In the genomic region with DNA sequence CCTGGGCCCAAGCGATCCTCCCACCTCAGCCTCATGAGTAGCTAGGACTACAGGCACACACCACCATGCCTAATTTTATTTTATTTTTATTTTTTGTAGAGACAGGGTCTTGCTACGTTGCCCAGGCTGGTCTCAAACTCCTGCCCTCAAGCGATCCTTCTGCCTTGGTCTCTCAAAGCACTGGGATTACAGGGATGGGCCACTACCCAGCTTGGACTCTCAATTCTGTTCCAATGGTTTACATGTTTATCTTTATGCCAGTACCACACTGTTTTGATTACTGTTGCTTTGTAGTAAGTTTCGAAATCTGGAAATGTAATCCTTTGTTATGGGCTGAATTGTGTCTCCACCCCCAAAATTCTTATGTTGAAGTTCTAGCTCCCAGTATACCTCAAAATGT, we compare ENCODE assay signal across 11 cellular contexts.
"Had no signal": no experiment of that assay in that cellular context is flagged by ENCODE, and none has a peak within 500 bp of the region (broad histone marks: within the 10 kb centered on the region; RNA-seq: fewer than 3 reads in every experiment).

No MANE protein-coding gene starts in this region.

- H3K4me2 ChIP-seq: GM23338 had no signal

- H3K4me3 ChIP-seq: GM23248, GM23338, HAP-1 had no signal

- H2AFZ ChIP-seq: GM23248, GM23338 had no signal

- H3K9ac ChIP-seq: GM23248 had no signal

- H3K27ac Mint-ChIP-seq: GM23338, H9, HFFc6 had no signal

- H3K4me3 Mint-ChIP-seq: GM23338, H9, HFFc6 had no signal

- ATAC-seq: GM23338, HCT116 had no signal

- H3K4me1 ChIP-seq: HAP-1 had no signal

- FAIRE-seq: H1, H54 had no signal

- H3K36me3 ChIP-seq: HAP-1 had no signal

- H3K4me1 Mint-ChIP-seq: GM23338, H9 had no signal

- DNase-seq: GM23248, GOT3, H7, H9, HCEC 1CT, HFFc6 had no signal

- H3K27ac ChIP-seq: GM23248 had no signal
